Comparison of ENCODE assay signal across 21 cellular contexts in genomic region chr1:186499571-186499970, GRCh38. TPM values are rescaled to one million over a fixed set of nuclear protein-coding genes. Genes with fewer than 3 reads are reported as not detected.
"Had no signal": no experiment of that assay in that cellular context is flagged by ENCODE, and none has a peak within 500 bp of the region (broad histone marks: within the 10 kb centered on the region; RNA-seq: fewer than 3 reads in every experiment).

No MANE protein-coding gene starts in this region.

- H3K27me3 ChIP-seq: esophagus muscularis mucosa, heart left ventricle, left lung, thyroid gland had no signal

- H3K36me3 ChIP-seq: esophagus muscularis mucosa, heart left ventricle, left lung, thyroid gland had no signal

- H3K4me1 ChIP-seq: esophagus muscularis mucosa, heart left ventricle, left lung, thyroid gland had no signal

- H3K4me3 Mint-ChIP-seq: activated CD4-positive, alpha-beta T cell treated with anti-CD3 and anti-CD28 coated beads, Interleukin-2, amount 10 ng/mL, durations not matched to agents 7 days and 5 days; activated naive CD4-positive, alpha-beta T cell treated with anti-CD3 and anti-CD28 coated beads for 36 hours; brain; endodermal cell; neural crest cell; T-helper 1 cell treated with Interleukin-12 subunit alpha and Interleukin-12 subunit beta and Interleukin-4 antibody, amounts not matched to agents 30 μg/mL and 1 μg/mL, for 36 hours; WTC11 had no signal

- DNase-seq: activated CD4-positive, alpha-beta T cell treated with anti-CD3 and anti-CD28 coated beads, Interleukin-2, amount 10 ng/mL, durations not matched to agents 7 days and 5 days; activated CD8-positive, alpha-beta memory T cell treated with anti-CD3 and anti-CD28 coated beads for 24 hours; activated naive CD4-positive, alpha-beta T cell treated with anti-CD3 and anti-CD28 coated beads for 36 hours; amniotic stem cell; endodermal cell; heart left ventricle; left lung; small intestine; thyroid gland had no signal

- H3K27ac ChIP-seq: esophagus muscularis mucosa, heart left ventricle, left lung, thyroid gland had no signal

- FAIRE-seq: frontal cortex, islet of Langerhans, small intestine, urothelium cell line had no signal

- H3K9me3 Mint-ChIP-seq: activated CD4-positive, alpha-beta T cell treated with anti-CD3 and anti-CD28 coated beads, Interleukin-2, amount 10 ng/mL, durations not matched to agents 7 days and 5 days; activated naive CD4-positive, alpha-beta T cell treated with anti-CD3 and anti-CD28 coated beads for 36 hours; endodermal cell had no signal

- H3K4me3 ChIP-seq: esophagus muscularis mucosa, heart left ventricle, left lung, thyroid gland had no signal

- H3K4me1 Mint-ChIP-seq: brain had no signal

- H3K36me3 Mint-ChIP-seq: brain, WTC11 had no signal

- H3K9me3 ChIP-seq: thyroid gland had no signal

- H3K27me3 Mint-ChIP-seq: activated CD4-positive, alpha-beta T cell treated with anti-CD3 and anti-CD28 coated beads, Interleukin-2, amount 10 ng/mL, durations not matched to agents 7 days and 5 days had no signal

- ATAC-seq: heart left ventricle, left lung had no signal

- H3K27ac Mint-ChIP-seq: activated CD4-positive, alpha-beta T cell treated with anti-CD3 and anti-CD28 coated beads, Interleukin-2, amount 10 ng/mL, durations not matched to agents 7 days and 5 days; activated naive CD4-positive, alpha-beta T cell treated with anti-CD3 and anti-CD28 coated beads for 36 hours; brain; endodermal cell; T-helper 1 cell treated with Interleukin-12 subunit alpha and Interleukin-12 subunit beta and Interleukin-4 antibody, amounts not matched to agents 30 μg/mL and 1 μg/mL, for 36 hours; WTC11 had no signal

RNA-seq across cellular contexts. Expression of gene PDC, which starts 38.7 kb away (rescaled TPM):
- total RNA-seq: activated CD4-positive, alpha-beta T cell treated with anti-CD3 and anti-CD28 coated beads, Interleukin-2, amount 10 ng/mL, durations not matched to agents 7 days and 5 days; activated naive CD4-positive, alpha-beta T cell treated with anti-CD3 and anti-CD28 coated beads for 36 hours; chondrocyte; dermis microvascular lymphatic vessel endothelial cell; endodermal cell; esophagus muscularis mucosa; frontal cortex; heart left ventricle; left lung; mesenteric fat pad; myocyte; neural crest cell; thyroid gland; WTC11 had no signal
- polyA plus RNA-seq: heart left ventricle, small intestine had no signal
